33 cellular contexts compared by ENCODE assay signal in the genomic region with DNA sequence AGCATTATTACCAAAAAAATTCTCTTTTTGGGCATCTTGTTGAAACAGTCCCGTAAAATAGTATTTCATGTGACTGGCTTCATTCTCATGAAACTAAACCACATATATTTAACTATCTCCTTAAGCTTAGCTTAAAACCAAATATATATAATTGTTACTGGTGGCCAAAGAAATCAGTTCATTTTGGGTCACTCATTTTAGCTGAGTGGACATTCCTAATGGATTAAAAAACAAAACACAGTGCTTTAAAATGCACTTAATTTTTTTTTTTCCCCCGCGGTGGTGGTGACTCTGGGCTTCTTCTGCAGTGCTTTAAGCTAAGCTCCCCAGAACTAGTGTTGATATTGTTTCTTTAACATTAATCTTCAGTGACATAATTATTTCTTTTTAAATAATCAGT.
"Had no signal": no experiment of that assay in that cellular context is flagged by ENCODE, and none has a peak within 500 bp of the region (broad histone marks: within the 10 kb centered on the region; RNA-seq: fewer than 3 reads in every experiment).

No MANE protein-coding gene starts in this region.

- FAIRE-seq: astrocyte, colon, small intestine, TTC549 had no signal

- H3K27ac Mint-ChIP-seq: activated CD4-positive, alpha-beta memory T cell treated with anti-CD3 and anti-CD28 coated beads for 36 hours; activated CD4-positive, alpha-beta T cell treated with anti-CD3 and anti-CD28 coated beads, Interleukin-2, amount 10 ng/mL, durations not matched to agents 24 days and 14 days; activated naive CD4-positive, alpha-beta T cell treated with anti-CD3 and anti-CD28 coated beads for 36 hours; activated naive CD8-positive, alpha-beta T cell treated with anti-CD3 and anti-CD28 coated beads, Interleukin-2, amount 10 ng/mL, durations not matched to agents 7 days and 5 days; activated T-helper 1 cell treated with anti-CD3 and anti-CD28 coated beads, Interleukin-12 subunit alpha, Interleukin-12 subunit beta, Interleukin-2, Interleukin-4 antibody, amounts not matched to agents 30 ng/mL and 10 ng/mL and 1 ng/mL, durations not matched to agents 14 hours and 24 hours and 36 hours; endodermal cell; stimulated activated memory B cell treated with anti-CD40 and anti-IgM and Interleukin-4, amounts not matched to agents 10 μg/mL and 1 μg/mL and 100 μg/mL, for 72 hours; stimulated activated naive CD8-positive, alpha-beta T cell treated with anti-CD3 and anti-CD28 coated beads, Interleukin-15, amount 100 ng/mL, for 72 hours; T-helper 1 cell treated with Interleukin-12 subunit alpha and Interleukin-12 subunit beta and Interleukin-4 antibody, amounts not matched to agents 30 μg/mL and 1 μg/mL, for 36 hours had no signal

- H3K9me3 ChIP-seq: left ventricle myocardium inferior, neutrophil, ovary, prostate gland, sigmoid colon, tibial nerve had no signal

- H3K36me3 ChIP-seq: left ventricle myocardium inferior, neutrophil, ovary, prostate gland, sigmoid colon, tibial nerve had no signal

- DNase-seq: activated CD4-positive, alpha-beta memory T cell treated with anti-CD3 and anti-CD28 coated beads for 36 hours; activated CD4-positive, alpha-beta T cell treated with anti-CD3 and anti-CD28 coated beads, Interleukin-2, amount 10 ng/mL, durations not matched to agents 24 days and 14 days; activated CD4-positive, CD25-positive, alpha-beta regulatory T cell treated with anti-CD3 and anti-CD28 coated beads, Interleukin-2, amount 50 U/mL, for 72 hours; activated CD8-positive, alpha-beta memory T cell treated with anti-CD3 and anti-CD28 coated beads, Interleukin-2, amount 50 U/mL, for 4 hours; activated effector memory CD4-positive, alpha-beta T cell treated with anti-CD3 and anti-CD28 coated beads, Interleukin-2, amount 50 U/mL, for 16 hours; activated naive CD4-positive, alpha-beta T cell treated with anti-CD3 and anti-CD28 coated beads for 36 hours; activated naive CD8-positive, alpha-beta T cell treated with anti-CD3 and anti-CD28 coated beads, Interleukin-2, amount 10 ng/mL, durations not matched to agents 7 days and 5 days; activated T-cell treated with anti-CD3 and anti-CD28 coated beads, Interleukin-2, amount 50 U/mL, for 1 hour; central memory CD4-positive, alpha-beta T cell; endodermal cell; foreskin keratinocyte; left ventricle myocardium inferior; nephron progenitor cell; ovary; retina; sigmoid colon; small intestine; stimulated activated CD4-positive, alpha-beta T cell treated with anti-CD3 and anti-CD28 coated beads, Interleukin-1b, Interleukin-23, amount 100 ng/mL, for 48 hours; stimulated activated CD4-positive, alpha-beta T cell treated with anti-CD3 and anti-CD28 coated beads, Interleukin-4, amount 100 ng/mL, for 4 hours; stimulated activated CD8-positive, alpha-beta memory T cell treated with anti-CD3 and anti-CD28 coated beads, Interleukin-4, amount 100 ng/mL, for 48 hours; stimulated activated naive CD8-positive, alpha-beta T cell treated with anti-CD3 and anti-CD28 coated beads, Interleukin-15, amount 100 ng/mL, for 72 hours; SW 1271; T-helper 9 cell had no signal

- H3K4me3 Mint-ChIP-seq: activated CD4-positive, alpha-beta memory T cell treated with anti-CD3 and anti-CD28 coated beads for 36 hours; activated CD4-positive, alpha-beta T cell treated with anti-CD3 and anti-CD28 coated beads, Interleukin-2, amount 10 ng/mL, durations not matched to agents 24 days and 14 days; activated naive CD4-positive, alpha-beta T cell treated with anti-CD3 and anti-CD28 coated beads for 36 hours; activated naive CD8-positive, alpha-beta T cell treated with anti-CD3 and anti-CD28 coated beads, Interleukin-2, amount 10 ng/mL, durations not matched to agents 7 days and 5 days; activated T-helper 1 cell treated with anti-CD3 and anti-CD28 coated beads, Interleukin-12 subunit alpha, Interleukin-12 subunit beta, Interleukin-2, Interleukin-4 antibody, amounts not matched to agents 30 ng/mL and 10 ng/mL and 1 ng/mL, durations not matched to agents 14 hours and 24 hours and 36 hours; endodermal cell; nephron progenitor cell; stimulated activated memory B cell treated with anti-CD40 and anti-IgM and Interleukin-4, amounts not matched to agents 10 μg/mL and 1 μg/mL and 100 μg/mL, for 72 hours; stimulated activated naive CD8-positive, alpha-beta T cell treated with anti-CD3 and anti-CD28 coated beads, Interleukin-15, amount 100 ng/mL, for 72 hours; T-helper 1 cell treated with Interleukin-12 subunit alpha and Interleukin-12 subunit beta and Interleukin-4 antibody, amounts not matched to agents 30 μg/mL and 1 μg/mL, for 36 hours had no signal

- H3K4me1 Mint-ChIP-seq: activated CD4-positive, alpha-beta T cell treated with anti-CD3 and anti-CD28 coated beads, Interleukin-2, amount 10 ng/mL, durations not matched to agents 24 days and 14 days; activated naive CD8-positive, alpha-beta T cell treated with anti-CD3 and anti-CD28 coated beads, Interleukin-2, amount 10 ng/mL, durations not matched to agents 7 days and 5 days; stimulated activated memory B cell treated with anti-CD40 and anti-IgM and Interleukin-4, amounts not matched to agents 10 μg/mL and 1 μg/mL and 100 μg/mL, for 72 hours; stimulated activated naive CD8-positive, alpha-beta T cell treated with anti-CD3 and anti-CD28 coated beads, Interleukin-15, amount 100 ng/mL, for 72 hours had no signal

- H3K4me1 ChIP-seq: foreskin keratinocyte, prostate gland, tibial nerve had no signal

- ATAC-seq: esophagus mucosa; foreskin keratinocyte; stimulated activated memory B cell treated with anti-CD40 and anti-IgM and Interleukin-4, amounts not matched to agents 10 μg/mL and 1 μg/mL and 100 μg/mL, for 72 hours; stimulated activated naive CD8-positive, alpha-beta T cell treated with anti-CD3 and anti-CD28 coated beads, Interleukin-15, amount 100 ng/mL, for 72 hours had no signal

- H3K27me3 ChIP-seq: foreskin keratinocyte, neutrophil, ovary, sigmoid colon, tibial nerve had no signal

- H3K27ac ChIP-seq: foreskin keratinocyte, left ventricle myocardium inferior, neutrophil, prostate gland, sigmoid colon, tibial nerve had no signal

- H3K36me3 Mint-ChIP-seq: activated CD4-positive, alpha-beta memory T cell treated with anti-CD3 and anti-CD28 coated beads for 36 hours; activated naive CD8-positive, alpha-beta T cell treated with anti-CD3 and anti-CD28 coated beads, Interleukin-2, amount 10 ng/mL, durations not matched to agents 7 days and 5 days; stimulated activated memory B cell treated with anti-CD40 and anti-IgM and Interleukin-4, amounts not matched to agents 10 μg/mL and 1 μg/mL and 100 μg/mL, for 72 hours had no signal

- H3K4me3 ChIP-seq: left ventricle myocardium inferior, ovary, prostate gland, sigmoid colon, tibial nerve had no signal

- H3K9me3 Mint-ChIP-seq: activated CD4-positive, alpha-beta T cell treated with anti-CD3 and anti-CD28 coated beads, Interleukin-2, amount 10 ng/mL, durations not matched to agents 24 days and 14 days; activated T-helper 1 cell treated with anti-CD3 and anti-CD28 coated beads, Interleukin-12 subunit alpha, Interleukin-12 subunit beta, Interleukin-2, Interleukin-4 antibody, amounts not matched to agents 30 ng/mL and 10 ng/mL and 1 ng/mL, durations not matched to agents 14 hours and 24 hours and 36 hours; nephron progenitor cell had no signal

- H3K27me3 Mint-ChIP-seq: activated CD4-positive, alpha-beta memory T cell treated with anti-CD3 and anti-CD28 coated beads for 36 hours; activated CD4-positive, alpha-beta T cell treated with anti-CD3 and anti-CD28 coated beads, Interleukin-2, amount 10 ng/mL, durations not matched to agents 24 days and 14 days; stimulated activated memory B cell treated with anti-CD40 and anti-IgM and Interleukin-4, amounts not matched to agents 10 μg/mL and 1 μg/mL and 100 μg/mL, for 72 hours had no signal
